In genomic region chr13:60788156-60788829, GRCh38 we compare ENCODE assay signal across 21 cellular contexts.
DNase-seq lines count a peak whose midpoint lies in the region; ATAC-seq and TF ChIP-seq lines count a peak whose summit lies in the region.
"Had no signal": no experiment of that assay in that cellular context is flagged by ENCODE, and none has a peak within 500 bp of the region (broad histone marks: within the 10 kb centered on the region; RNA-seq: fewer than 3 reads in every experiment).

No MANE protein-coding gene starts in this region.

- H3K4me1 ChIP-seq in A673 (ENCODE audit: insufficient read depth, low read length, poor library complexity, severe bottlenecking) (no peaks in the 10 kb centered on the region), mesendoderm (ENCODE audit: control insufficient read depth, low read depth, low read length) (no peaks in the 10 kb centered on the region)
- H3K4me1 ChIP-seq: Peyer's patch had no signal

- DNase-seq in A673 (ENCODE audit: low spot score) (peak; percentile 37), T1000 (lab: John Stamatoyannopoulos, UW) (peak; percentile 19), fibroblast of the aortic adventitia (ENCODE audit: low read depth) (peak; percentile 62), mesendoderm (peak; percentile 6), AG20443 (ENCODE audit: low spot score) (no peak), dedifferentiated amniotic fluid mesenchymal stem cell (ENCODE audit: extremely low spot score) (no peak)
- DNase-seq: activated CD4-positive, alpha-beta T cell treated with anti-CD3 and anti-CD28 coated beads for 4 hours; activated naive CD8-positive, alpha-beta T cell treated with anti-CD3 and anti-CD28 coated beads, Interleukin-2, amount 50 U/mL, for 24 hours; C1 segment of cervical spinal cord; GM23248; head of caudate nucleus; immature natural killer cell; naive thymus-derived CD8-positive, alpha-beta T cell; NCI-H146; ovary; Peyer's patch; stimulated activated CD4-positive, alpha-beta T cell treated with anti-CD3 and anti-CD28 coated beads, Interleukin-4, amount 100 ng/mL, for 1 hour had no signal

- H3K36me3 ChIP-seq in A673 (ENCODE audit: insufficient read depth, low read length, poor library complexity, severe bottlenecking), result no peaks in the 10 kb centered on the region
- H3K36me3 ChIP-seq in mesendoderm (ENCODE audit: control insufficient read depth, insufficient read depth, low read length), result no peaks in the 10 kb centered on the region
- H3K36me3 ChIP-seq: ovary, Peyer's patch had no signal

- no peak overlapping the region for H3K9ac ChIP-seq in mesendoderm (ENCODE audit: low read length)
- H3K9ac ChIP-seq: GM23248 had no signal

- BruUV-seq in A673 (replicated peaks; lab: Mats Ljungman, UMichigan), result no TSS peak

- TF ChIP-seq CTCF in A673 (conservative IDR thresholded peaks at IDR 0.05; ENCODE audit: low read depth, low read length) (no peak), fibroblast of the aortic adventitia (IDR thresholded peaks at IDR 0.05; ENCODE audit: insufficient read depth, low read length) (no peak)

- H3K18ac ChIP-seq in mesendoderm (ENCODE audit: low read length), result no peak overlapping the region

- H3K27me3 ChIP-seq in A673 (replicated peaks; ENCODE audit: insufficient read depth, low read depth, low read length, poor library complexity) (no peaks in the 10 kb centered on the region), mesendoderm (ENCODE audit: insufficient read depth, low read length, poor library complexity) (no peaks in the 10 kb centered on the region)
- H3K27me3 ChIP-seq: ovary, Peyer's patch had no signal

- H3K9me3 ChIP-seq in A673 (ENCODE audit: low read depth, low read length, poor library complexity, severe bottlenecking), result no peaks in the 10 kb centered on the region
- H3K9me3 ChIP-seq: ovary, Peyer's patch had no signal

- WGBS in mesendoderm (ENCODE audit: extremely low coverage, insufficient coverage, low lambda C conversion rate), result no CpG with 5 or more reads among the region's 3 CpGs

- intact Hi-C loops in A673 (cut with micrococcal nuclease; ENCODE audit: unreplicated experiment), result no loop called here

- H2BK120ac ChIP-seq in mesendoderm (ENCODE audit: low read depth, low read length), result no peak overlapping the region

- H3K56ac ChIP-seq in mesendoderm (ENCODE audit: low read length), result no peak overlapping the region

- no peaks in the 10 kb centered on the region for H3K79me2 ChIP-seq in mesendoderm (ENCODE audit: control insufficient read depth, insufficient read depth, low read length)

- H3K4ac ChIP-seq in mesendoderm (ENCODE audit: low read depth, low read length), result no peak overlapping the region

- POLR2A ChIA-PET in A673 (lab: Charles Lee; ENCODE audit: low non-redundant PET), result no interaction called here

- CTCF ChIA-PET in A673 (lab: Charles Lee), result no interaction called here

- H4K5ac ChIP-seq in mesendoderm (ENCODE audit: low read length), result no peak overlapping the region

- H3K4me3 ChIP-seq in A673 (ENCODE audit: low read depth, low read length, poor library complexity, severe bottlenecking) (no peak overlapping the region), fibroblast of the aortic adventitia (ENCODE audit: low read depth, low read length) (no peak overlapping the region), mesendoderm (ENCODE audit: low read length) (no peak overlapping the region)
- H3K4me3 ChIP-seq: GM23248, ovary, Peyer's patch, smooth muscle cell had no signal

- no peak overlapping the region for H3K27ac ChIP-seq in A673 (ENCODE audit: low read depth, low read length, poor library complexity, severe bottlenecking)
- no peak overlapping the region for H3K27ac ChIP-seq in mesendoderm (ENCODE audit: low read depth, low read length)
- H3K27ac ChIP-seq: GM23248, ovary, Peyer's patch had no signal

- H2AK5ac ChIP-seq in mesendoderm (ENCODE audit: low read length), result no peak overlapping the region

- H4K8ac ChIP-seq in mesendoderm (ENCODE audit: low read depth, low read length), result no peak overlapping the region

- H3K79me1 ChIP-seq in mesendoderm (ENCODE audit: low read length), result no peaks in the 10 kb centered on the region

- no peak overlapping the region for H2BK5ac ChIP-seq in mesendoderm (ENCODE audit: low read length)

- H3K4me2 ChIP-seq in mesendoderm (ENCODE audit: low read length), result no peak overlapping the region
- H3K4me2 ChIP-seq: smooth muscle cell had no signal

- ATAC-seq in HG03439 (IDR thresholded peaks at IDR 0.05; ENCODE audit: unreplicated experiment) (no peak), HG03354 (IDR thresholded peaks at IDR 0.05; ENCODE audit: poor library complexity, severe bottlenecking, unreplicated experiment) (no peak)
- ATAC-seq: activated naive CD8-positive, alpha-beta T cell treated with anti-CD3 and anti-CD28 coated beads, Interleukin-2, amount 50 U/mL, for 24 hours; HepG2; naive thymus-derived CD8-positive, alpha-beta T cell had no signal

- no peak overlapping the region for H2BK15ac ChIP-seq in mesendoderm (replicated peaks; ENCODE audit: low read depth)

- no peak overlapping the region for H3K23ac ChIP-seq in mesendoderm (ENCODE audit: low read length)

Comparison
In these comparisons a context has a peak if more than half of its experiments do, and no peak if none do; other contexts are left out.
1. DNase-seq: peak in A673 (single experiment), T1000 (single experiment), fibroblast of the aortic adventitia (single experiment) and mesendoderm (single experiment); none in AG20443 (single experiment) and dedifferentiated amniotic fluid mesenchymal stem cell (single experiment).